Comparison of ENCODE assay signal across 24 cellular contexts in the genomic region with DNA sequence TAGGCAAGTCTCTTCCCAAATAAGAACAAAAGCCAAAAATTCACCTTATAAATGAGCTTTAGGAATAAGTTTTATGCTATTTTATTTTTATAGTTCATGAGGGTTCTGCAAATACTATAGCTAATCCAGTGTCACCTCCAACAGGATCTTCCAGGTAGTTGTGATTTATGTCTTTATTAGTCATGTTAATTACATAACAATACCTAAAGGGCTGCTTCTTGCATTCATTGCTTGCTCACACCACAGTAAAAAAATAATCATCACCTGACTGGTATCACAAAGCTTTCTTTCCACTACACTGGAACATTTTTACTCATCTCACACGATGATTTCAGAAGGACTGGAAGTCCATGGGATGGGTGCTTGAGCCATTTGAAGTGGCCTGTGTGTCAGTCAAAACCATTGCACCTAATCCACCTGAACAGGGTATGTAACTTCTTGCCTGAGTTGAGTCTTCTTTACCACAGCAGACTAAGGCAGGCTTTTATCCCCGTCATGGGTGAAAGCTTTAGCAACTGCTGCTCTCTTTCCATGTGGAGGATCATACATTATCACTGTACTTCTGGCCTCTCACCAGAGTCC.
A peak's percentile ranks its signal among the peaks of the same experiment; 100 is the strongest.
DNase-seq lines count a peak whose midpoint lies in the region; ATAC-seq and TF ChIP-seq lines count a peak whose summit lies in the region.
"Had no signal": no experiment of that assay in that cellular context is flagged by ENCODE, and none has a peak within 500 bp of the region (broad histone marks: within the 10 kb centered on the region; RNA-seq: fewer than 3 reads in every experiment).

No MANE protein-coding gene starts in this region.

- no peak for ATAC-seq in GM23338
- ATAC-seq in PC-3: no peak
- ATAC-seq in sciatic nerve: peak; percentile 26
- no peak for ATAC-seq in body of pancreas
- ATAC-seq: activated CD8-positive, alpha-beta T cell treated with anti-CD3 and anti-CD28 coated beads, Interleukin-2, amount 10 ng/mL, durations not matched to agents 7 days and 5 days; left colon; Panc1; stimulated activated effector memory CD8-positive, alpha-beta T cell treated with anti-CD3 and anti-CD28 coated beads, Interleukin-12 subunit alpha, Interleukin-12 subunit beta, amount 100 ng/mL, for 72 hours had no signal

- POLR2A ChIA-PET in PC-3 (lab: Charles Lee; ENCODE audit: unreplicated experiment): interaction anchor here (0.6 kb wide), 1 partner anchor 383 kb away, joined by 3 read pairs; the partner anchor contains the start of gene THBS1

- peaks cover 20% of the 10 kb centered on the region; the same call in 2 of the 3 replicates for H3K4me1 Mint-ChIP-seq in GM23338
- H3K4me1 Mint-ChIP-seq: activated naive CD4-positive, alpha-beta T cell treated with anti-CD3 and anti-CD28 coated beads, Interleukin-2, amount 10 ng/mL, durations not matched to agents 7 days and 5 days; B cell; CD4-positive, alpha-beta memory T cell; stimulated activated effector memory CD8-positive, alpha-beta T cell treated with anti-CD3 and anti-CD28 coated beads, Interleukin-12 subunit alpha, Interleukin-12 subunit beta, amount 100 ng/mL, for 72 hours had no signal

- DNase-seq in GM23338 (ENCODE audit: low spot score): no peak
- peak; percentile 42 for DNase-seq in PC-3
- DNase-seq in hepatocyte (ENCODE audit: low spot score): no peak
- no peak for DNase-seq in sciatic nerve (ENCODE audit: low spot score)
- no peak for DNase-seq in NCI-H146 (lab: John Stamatoyannopoulos, UW)
- DNase-seq in body of pancreas: no peak
- DNase-seq in middle frontal gyrus (ENCODE audit: extremely low spot score, low spot score): no peak
- DNase-seq: ACHN; activated CD8-positive, alpha-beta T cell treated with anti-CD3 and anti-CD28 coated beads, Interleukin-2, amount 10 ng/mL, durations not matched to agents 7 days and 5 days; activated naive CD4-positive, alpha-beta T cell treated with anti-CD3 and anti-CD28 coated beads, Interleukin-2, amount 10 ng/mL, durations not matched to agents 7 days and 5 days; adrenal gland; CD4-positive, alpha-beta memory T cell; dorsolateral prefrontal cortex; hypothalamus; KBM-7; left colon; MG63; NCI-H1105 treated with DMSO at 0.1 percent for 48 hours; SHP77 treated with DMSO at 0.1 percent for 48 hours had no signal

- H3K9me3 ChIP-seq in PC-3 (ENCODE audit: low read length): no peaks in the 10 kb centered on the region
- no peaks in the 10 kb centered on the region for H3K9me3 ChIP-seq in hepatocyte (ENCODE audit: low read depth)
- no peaks in the 10 kb centered on the region for H3K9me3 ChIP-seq in body of pancreas
- H3K9me3 ChIP-seq: adrenal gland, neutrophil had no signal

- H2AFZ ChIP-seq in GM23338 (peak overlapping the region; percentile 72), PC-3 (ENCODE audit: low read length) (no peak overlapping the region), hepatocyte (no peak overlapping the region)

- WGBS in hepatocyte (ENCODE audit: low lambda C conversion rate, missing lambda C conversion rate): 85% methylated on average over 2 of the region's 2 CpGs
- 84 to 94% methylated on average over 2 of the region's 2 CpGs for WGBS in body of pancreas, 2 donors

- H3K4me3 ChIP-seq in GM23338: no peak overlapping the region
- no peak overlapping the region for H3K4me3 ChIP-seq in PC-3 (ENCODE audit: low read length)
- no peak overlapping the region for H3K4me3 ChIP-seq in hepatocyte
- no peak overlapping the region for H3K4me3 ChIP-seq in body of pancreas
- H3K4me3 ChIP-seq: adrenal gland, dorsolateral prefrontal cortex, MG63 had no signal

- H3K4me1 ChIP-seq in GM23338 (ENCODE audit: insufficient read depth) (peaks cover 14% of the 10 kb centered on the region), PC-3 (ENCODE audit: insufficient read depth, low read length) (peaks cover 80% of the 10 kb centered on the region), hepatocyte (ENCODE audit: insufficient read depth) (peaks cover under 1% of the 10 kb centered on the region), body of pancreas (no peaks in the 10 kb centered on the region)
- H3K4me1 ChIP-seq: adrenal gland had no signal

- H4K20me1 ChIP-seq in GM23338 (replicated peaks; ENCODE audit: insufficient read depth): no peaks in the 10 kb centered on the region
- H4K20me1 ChIP-seq in PC-3 (ENCODE audit: low read length): no peaks in the 10 kb centered on the region
- no peaks in the 10 kb centered on the region for H4K20me1 ChIP-seq in hepatocyte (ENCODE audit: insufficient read depth, poor library complexity, severe bottlenecking)

- H3F3A ChIP-seq in GM23338 (replicated peaks; ENCODE audit: low read depth) (no peaks in the 10 kb centered on the region), PC-3 (ENCODE audit: low read length, unreplicated experiment) (peaks cover 3% of the 10 kb centered on the region)

- no peaks in the 10 kb centered on the region for H3K9me3 Mint-ChIP-seq in GM23338
- H3K9me3 Mint-ChIP-seq: activated naive CD4-positive, alpha-beta T cell treated with anti-CD3 and anti-CD28 coated beads, Interleukin-2, amount 10 ng/mL, durations not matched to agents 7 days and 5 days; stimulated activated effector memory CD8-positive, alpha-beta T cell treated with anti-CD3 and anti-CD28 coated beads, Interleukin-12 subunit alpha, Interleukin-12 subunit beta, amount 100 ng/mL, for 72 hours; T-helper 2 cell treated with Interferon-gamma antibody and Interleukin-4, amounts not matched to agents 5 μg/mL and 100 μg/mL, for 36 hours had no signal

- H3K36me3 Mint-ChIP-seq in GM23338 (ENCODE audit: low read depth): no peaks in the 10 kb centered on the region
- H3K36me3 Mint-ChIP-seq: activated naive CD4-positive, alpha-beta T cell treated with anti-CD3 and anti-CD28 coated beads, Interleukin-2, amount 10 ng/mL, durations not matched to agents 7 days and 5 days; CD4-positive, alpha-beta memory T cell; stimulated activated effector memory CD8-positive, alpha-beta T cell treated with anti-CD3 and anti-CD28 coated beads, Interleukin-12 subunit alpha, Interleukin-12 subunit beta, amount 100 ng/mL, for 72 hours had no signal

- TF ChIP-seq CTCF in GM23338 (conservative IDR thresholded peaks at IDR 0.05; ENCODE audit: low read depth in 2 of 2): no peak
- TF ChIP-seq CTCF in PC-3 (conservative IDR thresholded peaks at IDR 0.05; ENCODE audit: low read depth, low read length): no peak
- TF ChIP-seq CTCF in hepatocyte (IDR thresholded peaks at IDR 0.05; ENCODE audit: poor library complexity): no peak
- no peak for TF ChIP-seq CTCF in body of pancreas (IDR thresholded peaks at IDR 0.05)

- H3K4me2 ChIP-seq in GM23338 (no peak overlapping the region), PC-3 (ENCODE audit: low read length) (no peak overlapping the region), hepatocyte (no peak overlapping the region)

- no peak for TF ChIP-seq POLR2A in body of pancreas (IDR thresholded peaks at IDR 0.05)

- H3K4me3 Mint-ChIP-seq in GM23338: no peak overlapping the region
- H3K4me3 Mint-ChIP-seq: activated CD8-positive, alpha-beta T cell treated with anti-CD3 and anti-CD28 coated beads, Interleukin-2, amount 10 ng/mL, durations not matched to agents 7 days and 5 days; activated naive CD4-positive, alpha-beta T cell treated with anti-CD3 and anti-CD28 coated beads, Interleukin-2, amount 10 ng/mL, durations not matched to agents 7 days and 5 days; B cell; CD4-positive, alpha-beta memory T cell; stimulated activated effector memory CD8-positive, alpha-beta T cell treated with anti-CD3 and anti-CD28 coated beads, Interleukin-12 subunit alpha, Interleukin-12 subunit beta, amount 100 ng/mL, for 72 hours; T-helper 2 cell treated with Interferon-gamma antibody and Interleukin-4, amounts not matched to agents 5 μg/mL and 100 μg/mL, for 36 hours had no signal

- H3K27ac ChIP-seq in GM23338 (ENCODE audit: low read depth) (no peak overlapping the region), PC-3 (ENCODE audit: low read length) (peak overlapping the region; percentile 45), hepatocyte (peak overlapping the region; percentile 3), body of pancreas (no peak overlapping the region)
- H3K27ac ChIP-seq: adrenal gland, neutrophil had no signal

- H3K79me2 ChIP-seq in GM23338 (replicated peaks; ENCODE audit: insufficient read depth): no peaks in the 10 kb centered on the region
- peaks cover 5% of the 10 kb centered on the region; the same call in 1 of the 2 replicates for H3K79me2 ChIP-seq in PC-3 (ENCODE audit: low read length)
- no peaks in the 10 kb centered on the region for H3K79me2 ChIP-seq in hepatocyte

- H3K27me3 Mint-ChIP-seq in GM23338 (ENCODE audit: insufficient read depth, low read depth, poor library complexity): no peaks in the 10 kb centered on the region
- H3K27me3 Mint-ChIP-seq: activated naive CD4-positive, alpha-beta T cell treated with anti-CD3 and anti-CD28 coated beads, Interleukin-2, amount 10 ng/mL, durations not matched to agents 7 days and 5 days; B cell had no signal

- no peak overlapping the region for H3K27ac Mint-ChIP-seq in GM23338
- H3K27ac Mint-ChIP-seq: activated CD8-positive, alpha-beta T cell treated with anti-CD3 and anti-CD28 coated beads, Interleukin-2, amount 10 ng/mL, durations not matched to agents 7 days and 5 days; activated naive CD4-positive, alpha-beta T cell treated with anti-CD3 and anti-CD28 coated beads, Interleukin-2, amount 10 ng/mL, durations not matched to agents 7 days and 5 days; B cell; CD4-positive, alpha-beta memory T cell; stimulated activated effector memory CD8-positive, alpha-beta T cell treated with anti-CD3 and anti-CD28 coated beads, Interleukin-12 subunit alpha, Interleukin-12 subunit beta, amount 100 ng/mL, for 72 hours; T-helper 2 cell treated with Interferon-gamma antibody and Interleukin-4, amounts not matched to agents 5 μg/mL and 100 μg/mL, for 36 hours had no signal

- CTCF ChIA-PET in PC-3 (lab: Charles Lee): interaction anchor here (0.6 to 0.8 kb wide), 3 partner anchors 26 to 383 kb away, joined by 3 to 5 read pairs (median 3); partner anchors contain the start of gene THBS1

- H3K9ac ChIP-seq in PC-3 (ENCODE audit: low read length): no peak overlapping the region

- BruUV-seq in PC-3 (replicated peaks; lab: Mats Ljungman, UMichigan): no TSS peak

- H3K27me3 ChIP-seq in GM23338 (ENCODE audit: insufficient read depth) (no peaks in the 10 kb centered on the region), PC-3 (ENCODE audit: low read length) (no peaks in the 10 kb centered on the region), hepatocyte (no peaks in the 10 kb centered on the region), body of pancreas (no peaks in the 10 kb centered on the region)
- H3K27me3 ChIP-seq: adrenal gland, dorsolateral prefrontal cortex, MG63 had no signal

- intact Hi-C loops in PC-3 (cut with micrococcal nuclease): no loop called here
- intact Hi-C loops in sciatic nerve (cut with DNase I): no loop called here
- intact Hi-C loops in body of pancreas (cut with DNase I): no loop called here

- H3K36me3 ChIP-seq in GM23338 (ENCODE audit: insufficient read depth): no peaks in the 10 kb centered on the region
- H3K36me3 ChIP-seq in PC-3 (ENCODE audit: low read depth, low read length): no peaks in the 10 kb centered on the region
- no peaks in the 10 kb centered on the region for H3K36me3 ChIP-seq in hepatocyte (replicated peaks; ENCODE audit: insufficient read depth, low read depth)
- H3K36me3 ChIP-seq in body of pancreas (replicated peaks in 1 of 2; ENCODE audit: insufficient read depth in 1 of 2, low read depth in 2 of 2): no peaks in the 10 kb centered on the region
- H3K36me3 ChIP-seq: adrenal gland, MG63, neutrophil had no signal

- H3K9me2 ChIP-seq in GM23338 (ENCODE audit: insufficient read depth): peaks cover 12% of the 10 kb centered on the region
- no peaks in the 10 kb centered on the region for H3K9me2 ChIP-seq in PC-3 (replicated peaks; ENCODE audit: low read length)
- no peaks in the 10 kb centered on the region for H3K9me2 ChIP-seq in hepatocyte (replicated peaks; ENCODE audit: insufficient read depth)

Comparison
In these comparisons a context has a peak if more than half of its experiments do, and no peak if none do; other contexts are left out.
1. H3K27ac ChIP-seq: peak in PC-3 (single experiment) and hepatocyte (single experiment); none in GM23338 (single experiment) and body of pancreas (0 of 4).